In the genomic region with DNA sequence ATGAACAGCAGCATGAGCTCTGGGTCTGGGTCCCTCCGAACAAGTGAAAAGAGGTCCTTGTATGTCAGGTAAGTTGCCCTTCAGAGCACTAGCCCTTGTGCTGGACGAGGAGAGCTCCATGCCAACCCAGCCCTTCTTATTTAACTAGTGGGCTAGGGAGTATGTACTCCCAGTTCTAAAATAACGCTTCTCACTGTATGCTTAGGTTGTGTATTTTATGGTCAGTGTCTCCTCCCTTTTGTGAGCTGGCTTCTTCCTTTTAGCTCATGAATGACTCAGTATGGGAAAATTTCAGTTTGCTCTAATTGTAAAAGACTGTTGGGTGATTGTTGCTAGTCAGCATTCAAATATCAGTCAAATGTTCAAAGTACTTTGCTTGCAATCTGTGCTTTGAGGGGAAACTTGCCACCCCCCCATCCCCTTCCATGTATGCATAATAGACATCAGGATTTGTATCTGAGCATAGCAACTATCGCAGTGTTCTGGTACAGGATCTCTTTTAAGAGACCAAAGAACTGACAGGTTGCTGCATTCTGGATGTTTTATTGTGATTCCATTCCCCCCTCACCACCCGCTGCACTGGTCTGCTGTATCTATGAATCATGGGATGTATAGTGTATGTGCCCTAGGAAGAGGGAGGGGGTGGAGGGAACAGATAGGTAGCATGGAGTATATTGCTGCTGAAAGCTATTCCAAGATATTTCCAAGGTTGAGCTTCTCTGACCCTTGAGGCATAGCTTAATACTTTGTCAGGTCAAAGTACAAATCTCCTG, we compare ENCODE assay signal across 11 cellular contexts. TPM values are rescaled to one million over a fixed set of nuclear protein-coding genes. Genes with fewer than 3 reads are reported as not detected.
A peak's percentile ranks its signal among the peaks of the same experiment; 100 is the strongest.
DNase-seq lines count a peak whose midpoint lies in the region; ATAC-seq, FAIRE-seq and TF ChIP-seq lines count a peak whose summit lies in the region.
"Had no signal": no experiment of that assay in that cellular context is flagged by ENCODE, and none has a peak within 500 bp of the region (broad histone marks: within the 10 kb centered on the region; RNA-seq: fewer than 3 reads in every experiment).

No MANE protein-coding gene starts in this region.

- peak; percentile 43 for FAIRE-seq in colon (lab: Jason Lieb, UNC)

- H3K27me3 Mint-ChIP-seq in mesothelial cell of epicardium (ENCODE audit: low read depth) = no peaks in the 10 kb centered on the region

- in situ Hi-C loops in ACHN (cut with HindIII; ENCODE audit: low pct_ligation_motif_present, low pct_unique_long_range_greater_than_20kb, low sequenced_read_pairs) = no loop called here

- DNase-seq in ACHN (peak; percentile 21), LoVo (ENCODE audit: low spot score) (peak; percentile 60), mesothelial cell of epicardium (ENCODE audit: low spot score in 2 of 2, unreplicated experiment in 2 of 2) (no peak), NCI-H187 treated with DMSO at 0.1 percent for 48 hours (lab: John Stamatoyannopoulos, UW) (no peak), NCI-H510A (lab: John Stamatoyannopoulos, UW) (no peak)
- DNase-seq: occipital lobe; stimulated activated naive CD8-positive, alpha-beta T cell treated with anti-CD3 and anti-CD28 coated beads, Interleukin-15, Interleukin-2, amounts not matched to agents 100 U/mL and 50 U/mL, for 24 hours had no signal

- peaks cover 15% of the 10 kb centered on the region for H3K9me3 Mint-ChIP-seq in mesothelial cell of epicardium
- H3K9me3 Mint-ChIP-seq: T-helper 1 cell treated with Interleukin-12 subunit alpha and Interleukin-12 subunit beta and Interleukin-4 antibody, amounts not matched to agents 30 μg/mL and 1 μg/mL, for 36 hours had no signal

- TF ChIP-seq CTCF in mesothelial cell of epicardium (IDR thresholded peaks at IDR 0.05; ENCODE audit: unreplicated experiment) = no peak

- H3K4me3 Mint-ChIP-seq in mesothelial cell of epicardium = no peak overlapping the region
- H3K4me3 Mint-ChIP-seq: T-helper 1 cell treated with Interleukin-12 subunit alpha and Interleukin-12 subunit beta and Interleukin-4 antibody, amounts not matched to agents 30 μg/mL and 1 μg/mL, for 36 hours had no signal

- no peak for ATAC-seq in GM19023 (IDR thresholded peaks at IDR 0.05; ENCODE audit: unreplicated experiment)
- ATAC-seq in HG02759 (IDR thresholded peaks at IDR 0.05; ENCODE audit: unreplicated experiment) = no peak
- ATAC-seq: stimulated activated naive CD8-positive, alpha-beta T cell treated with anti-CD3 and anti-CD28 coated beads, Interleukin-15, Interleukin-2, amounts not matched to agents 100 U/mL and 50 U/mL, for 24 hours had no signal

- peaks cover 52% of the 10 kb centered on the region for H3K4me1 Mint-ChIP-seq in mesothelial cell of epicardium

- H3K27ac Mint-ChIP-seq in mesothelial cell of epicardium = peak overlapping the region; percentile 81
- H3K27ac Mint-ChIP-seq: T-helper 1 cell treated with Interleukin-12 subunit alpha and Interleukin-12 subunit beta and Interleukin-4 antibody, amounts not matched to agents 30 μg/mL and 1 μg/mL, for 36 hours had no signal

- peaks cover 3% of the 10 kb centered on the region for H3K36me3 Mint-ChIP-seq in mesothelial cell of epicardium

RNA-seq across cellular contexts. Expression of a gene that starts 34.7 kb away (rescaled TPM):
- total RNA-seq in mesothelial cell of epicardium = 39.1 to 44.0 TPM (median 39.6 TPM) in 3 replicates

RNA-seq across cellular contexts. Expression of a gene that starts 56.3 kb away (rescaled TPM):
- 0.29 to 0.36 TPM (median 0.31 TPM) in 3 replicates for total RNA-seq in mesothelial cell of epicardium

Comparison
In these comparisons a context has a peak if more than half of its experiments do, and no peak if none do; other contexts are left out.
1. DNase-seq: peak in ACHN (single experiment) and LoVo (single experiment); none in mesothelial cell of epicardium (0 of 2), NCI-H187 treated with DMSO at 0.1 percent for 48 hours (single experiment) and NCI-H510A (single experiment).